In the genomic region with DNA sequence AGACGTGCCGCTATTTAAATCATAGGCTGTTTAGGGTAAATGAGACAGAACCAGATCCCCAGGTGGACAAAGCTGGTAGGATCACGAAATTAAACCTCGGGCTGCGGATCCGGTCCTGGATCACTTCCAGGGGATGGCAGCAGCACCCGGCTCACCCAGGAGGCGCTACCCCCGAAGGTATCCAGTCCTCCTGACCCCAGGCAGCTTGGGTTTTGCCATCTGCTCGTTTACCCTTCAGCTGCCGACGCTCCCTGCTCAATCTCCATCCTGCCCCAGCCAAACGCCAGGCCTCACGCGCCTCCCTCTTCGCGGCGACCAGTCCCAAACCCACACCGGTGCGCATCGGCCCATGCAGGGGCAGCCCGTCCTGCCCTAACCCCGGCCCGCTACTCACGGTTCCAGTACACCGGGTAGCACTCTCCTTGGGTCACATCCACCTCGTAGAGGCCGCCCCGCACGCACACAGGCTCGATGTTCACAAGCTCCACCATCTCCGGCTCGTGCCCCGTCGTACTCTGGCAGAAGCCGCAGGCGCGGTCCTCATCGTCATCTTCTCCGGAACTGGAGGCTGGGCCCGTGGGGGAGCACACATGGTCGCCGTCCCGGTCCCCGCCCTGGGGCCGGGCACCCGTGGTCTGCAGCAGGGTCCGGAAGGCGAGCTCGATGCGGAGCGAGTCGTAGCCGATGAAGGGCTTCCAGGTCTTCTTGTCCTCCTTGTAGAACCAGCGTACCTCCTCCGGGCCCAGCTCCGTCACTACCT, we compare ENCODE assay signal across 8 cellular contexts. TPM values are rescaled to one million over a fixed set of nuclear protein-coding genes. Genes with fewer than 3 reads are reported as not detected.
DNase-seq lines count a peak whose midpoint lies in the region; ATAC-seq, FAIRE-seq and TF ChIP-seq lines count a peak whose summit lies in the region.

No MANE protein-coding gene starts in this region.

- no peaks in the 10 kb centered on the region for H3K36me3 Mint-ChIP-seq in chondrocyte (ENCODE audit: low read depth)

- H3K9me3 Mint-ChIP-seq in chondrocyte (ENCODE audit: low read depth) = no peaks in the 10 kb centered on the region

- peak; percentile 13 for ATAC-seq in HG02763 (IDR thresholded peaks at IDR 0.05; ENCODE audit: unreplicated experiment)

- H3K4me3 Mint-ChIP-seq in chondrocyte (ENCODE audit: unreplicated experiment) = peak overlapping the region; percentile 99

- H3K4me1 Mint-ChIP-seq in chondrocyte (ENCODE audit: low read depth) = peaks cover 22% of the 10 kb centered on the region

- FAIRE-seq in GM12892 (lab: Jason Lieb, UNC) = peak; percentile 48

- DNase-seq in GM12892 (ENCODE audit: insufficient read length) = peak; percentile 40
- DNase-seq in NCI-H187 (lab: John Stamatoyannopoulos, UW) = peak; percentile 53 to 74
- peak; percentile 50 for DNase-seq in activated CD4-positive, alpha-beta T cell treated with anti-CD3 and anti-CD28 coated beads for 1 hour
- DNase-seq in chondrocyte (ENCODE audit: low spot score) = peak; percentile 92
- peak; percentile 49 for DNase-seq in stimulated activated CD4-positive, alpha-beta T cell treated with anti-CD3 and anti-CD28 coated beads, Interleukin-2, amount 100 ng/mL, for 4 hours (ENCODE audit: low read depth)
- DNase-seq in NCI-H226 = no peak

- H3K27ac Mint-ChIP-seq in chondrocyte (ENCODE audit: unreplicated experiment) = peak overlapping the region; percentile 83

- TF ChIP-seq POLR2A in GM12892 (IDR thresholded peaks at IDR 0.05; ENCODE audit: low read depth, low read length) = no peak

- no peaks in the 10 kb centered on the region for H3K27me3 ChIP-seq in layer of hippocampus (ENCODE audit: control insufficient read depth, insufficient read depth, low read length)

- peak overlapping the region; percentile 84 for H3K27ac ChIP-seq in layer of hippocampus (ENCODE audit: low read depth, low read length)

- H3K27me3 Mint-ChIP-seq in chondrocyte (ENCODE audit: low read depth) = no peaks in the 10 kb centered on the region

- TF ChIP-seq CTCF in chondrocyte (IDR thresholded peaks at IDR 0.05) = peak; percentile 58

RNA-seq across cellular contexts. Expression of a gene that starts 1.1 kb away (rescaled TPM):
- 26.3 TPM for polyA plus RNA-seq in GM12892 (2012; ENCODE audit: missing spikeins)
- total RNA-seq in chondrocyte = 12.9 to 16.5 TPM (median 13.7 TPM) in 3 replicates
